Comparison of ENCODE assay signal across 8 cellular contexts in genomic region chr12:49358548-49359141, GRCh38. TPM values are rescaled to one million over a fixed set of nuclear protein-coding genes. Genes with fewer than 3 reads are reported as not detected.
DNase-seq lines count a peak whose midpoint lies in the region; ATAC-seq and TF ChIP-seq lines count a peak whose summit lies in the region.

No MANE protein-coding gene starts in this region.

- H3K79me2 ChIP-seq in OCI-LY1 (ENCODE audit: insufficient read depth, low read length) = no peaks in the 10 kb centered on the region

- H4K20me1 ChIP-seq in OCI-LY1 (ENCODE audit: insufficient read depth, low read length) = no peaks in the 10 kb centered on the region

- H3K9me2 ChIP-seq in OCI-LY1 (ENCODE audit: low read depth, low read length) = no peaks in the 10 kb centered on the region

- POLR2A ChIA-PET in GM10248 (lab: Yijun Ruan, JAX) = interaction anchor here (1.0 to 1.2 kb wide), 3 partner anchors 8 to 155 kb away, joined by 3 to 9 read pairs (median 4); no protein-coding TSS in a partner anchor

- H3K4me2 ChIP-seq in OCI-LY1 (ENCODE audit: low read length) = no peak overlapping the region

- WGBS in prostate gland = 9% methylated on average over 4 of the region's 4 CpGs

- intact Hi-C loops in prostate gland (cut with DNase I) = loop anchor here (5.0 kb wide), 1 partner anchor 154 kb away; no protein-coding TSS in a partner anchor

- CTCF ChIA-PET in GM10248 (lab: Yijun Ruan, JAX) = interaction anchor here (0.5 to 11.9 kb wide), 95 partner anchors 10 to 478 kb away, joined by 3 to 410 read pairs (median 5); partner anchors contain the start of genes C1QL4, DNAJC22, FAM186B and KCNH3

- no peak for TF ChIP-seq POLR2A in prostate gland (IDR thresholded peaks at IDR 0.05)

- ATAC-seq in GM21367 (IDR thresholded peaks at IDR 0.05; ENCODE audit: unreplicated experiment) = no peak

- DNase-seq in GM10248 (ENCODE audit: extremely low spot score) (peak; percentile 70), Kasumi-1 (lab: John Stamatoyannopoulos, UW) (peak; percentile 88 to 93), globus pallidus (ENCODE audit: low spot score) (peak; percentile 51), prostate gland (ENCODE audit: low spot score) (no peak)
- DNase-seq in activated effector memory CD4-positive, alpha-beta T cell treated with Interleukin-2 at 50 U/mL for 16 hours = peak; percentile 28

- H3K27ac ChIP-seq in 22Rv1 = no peak overlapping the region
- no peak overlapping the region for H3K27ac ChIP-seq in OCI-LY1 (ENCODE audit: low read depth, low read length, poor library complexity, severe bottlenecking)
- no peak overlapping the region for H3K27ac ChIP-seq in prostate gland

- H3K36me3 ChIP-seq in OCI-LY1 (ENCODE audit: insufficient read depth, low read length) (no peaks in the 10 kb centered on the region), prostate gland (no peaks in the 10 kb centered on the region)

- H3K4me1 ChIP-seq in OCI-LY1 (ENCODE audit: insufficient read depth, low read length, severe bottlenecking) (no peaks in the 10 kb centered on the region), prostate gland (replicated peaks) (no peaks in the 10 kb centered on the region)

- no peaks in the 10 kb centered on the region for H3F3A ChIP-seq in OCI-LY1 (ENCODE audit: insufficient read depth, low read length)

- H2AFZ ChIP-seq in OCI-LY1 (ENCODE audit: low read length) = no peak overlapping the region

- H3K9ac ChIP-seq in OCI-LY1 (ENCODE audit: low read length) = no peak overlapping the region

- no peak overlapping the region for H3K4me3 ChIP-seq in OCI-LY1 (ENCODE audit: low read depth, low read length, poor library complexity, severe bottlenecking)
- H3K4me3 ChIP-seq in prostate gland = no peak overlapping the region

- H3K27me3 ChIP-seq in OCI-LY1 (ENCODE audit: insufficient read depth, low read length) = no peaks in the 10 kb centered on the region
- no peaks in the 10 kb centered on the region for H3K27me3 ChIP-seq in prostate gland (replicated peaks; ENCODE audit: insufficient read depth)

- H3K9me3 ChIP-seq in OCI-LY1 (ENCODE audit: low read length) (no peaks in the 10 kb centered on the region), prostate gland (no peaks in the 10 kb centered on the region)

- peak; percentile 97 for TF ChIP-seq CTCF in 22Rv1 (IDR thresholded peaks at IDR 0.05)
- peak; percentile 69 for TF ChIP-seq CTCF in GM10248 (IDR thresholded peaks at IDR 0.05; ENCODE audit: control extremely low read depth, extremely low read depth, low read depth, missing control alignments)
- peak; percentile 91 for TF ChIP-seq CTCF in OCI-LY1 (IDR thresholded peaks at IDR 0.05; ENCODE audit: low read length)
- peak; percentile 42 to 83 (median 74) for TF ChIP-seq CTCF in prostate gland (IDR thresholded peaks at IDR 0.05)

RNA-seq across cellular contexts. Expression of gene SPATS2, which starts 8.6 kb away (rescaled TPM):
- 10 to 100 TPM; 30.1 to 34.2 TPM for total RNA-seq in prostate gland

RNA-seq across cellular contexts. Expression of gene DNAJC22, which starts 12.0 kb away (rescaled TPM):
- 1 to 10 TPM in 1 of 2 donors, under 1 TPM in 1; 0.23 to 4.3 TPM for total RNA-seq in prostate gland

RNA-seq across cellular contexts. Expression of gene C1QL4, which starts 21.7 kb away (rescaled TPM):
- 1 to 10 TPM in 1 of 2 donors, not detected in 1; 1.3 TPM for total RNA-seq in prostate gland

RNA-seq across cellular contexts. Expression of gene TROAP, which starts 35.6 kb away (rescaled TPM):
- total RNA-seq in prostate gland = 1 to 10 TPM in 1 of 2 donors, under 1 TPM in 1; 0.46 to 5.2 TPM
